ENCODE assay signal across 1 cellular context in genomic region chr17:82318169-82318498, GRCh38.
TF ChIP-seq lines count a peak whose summit lies in the region.

No MANE protein-coding gene starts in this region.

TF ChIP-seq in HepG2, 621 proteins besides CTCF, POLR2A, EP300 and RAD21 (continued from another document and continues in another):
- TF ChIP-seq HMGXB4 (CRISPR knock-in tag; IDR thresholded peaks at IDR 0.05; ENCODE audit: borderline replicate concordance in 1 of 2, low read depth in 1 of 2) (no peak), MEF2D (CRISPR knock-in tag; IDR thresholded peaks at IDR 0.05) (no peak), ZNF501 (CRISPR knock-in tag; IDR thresholded peaks at IDR 0.05) (no peak), ATF3 (CRISPR knock-in tag; IDR thresholded peaks at IDR 0.05) (no peak), NPAS2 (CRISPR knock-in tag; IDR thresholded peaks at IDR 0.05; ENCODE audit: borderline replicate concordance) (no peak), KMT2A (CRISPR knock-in tag; IDR thresholded peaks at IDR 0.05) (no peak), PBX2 (CRISPR knock-in tag; IDR thresholded peaks at IDR 0.05) (no peak), EEA1 (CRISPR knock-in tag; IDR thresholded peaks at IDR 0.05; ENCODE audit: borderline replicate concordance) (0 out of 2 replicates have a peak, but pooled peaks have one; percentile 41), TOE1 (CRISPR knock-in tag; IDR thresholded peaks at IDR 0.05) (no peak), ZNF598 (CRISPR knock-in tag; IDR thresholded peaks at IDR 0.05; ENCODE audit: borderline replicate concordance) (no peak), NCOA2 (CRISPR knock-in tag; IDR thresholded peaks at IDR 0.05) (no peak), HMGA1 (CRISPR knock-in tag; conservative IDR thresholded peaks at IDR 0.05) (no peak), ATF7-NPFF (CRISPR knock-in tag; IDR thresholded peaks at IDR 0.05; ENCODE audit: low read depth) (0 out of 2 replicates have a peak, but pooled peaks have one; percentile 12), LBX2 (CRISPR knock-in tag; IDR thresholded peaks at IDR 0.05; ENCODE audit: borderline replicate concordance) (no peak; the same call in 1 of the 2 replicates), CBX2 (IDR thresholded peaks at IDR 0.05; ENCODE audit: low read depth, low read length) (no peak), CBX2 (CRISPR knock-in tag; IDR thresholded peaks at IDR 0.05; ENCODE audit: low read depth) (no peak), THAP7 (CRISPR knock-in tag; IDR thresholded peaks at IDR 0.05) (no peak), ZNF24 (IDR thresholded peaks at IDR 0.05) (no peak), ZBTB49 (CRISPR knock-in tag; IDR thresholded peaks at IDR 0.05; ENCODE audit: borderline replicate concordance) (no peak), ZBTB38 (CRISPR knock-in tag; IDR thresholded peaks at IDR 0.05) (no peak), IRX3 (CRISPR knock-in tag; IDR thresholded peaks at IDR 0.05; ENCODE audit: borderline replicate concordance, low read depth) (no peak), ELF1 (CRISPR knock-in tag; IDR thresholded peaks at IDR 0.05) (no peak), BHLHE40 (IDR thresholded peaks at IDR 0.05; ENCODE audit: low read length) (no peak), ZNF138 (CRISPR knock-in tag; IDR thresholded peaks at IDR 0.05; ENCODE audit: low read depth) (no peak), SIN3A (IDR thresholded peaks at IDR 0.05; ENCODE audit: borderline replicate concordance, low read depth, low read length) (no peak), NFE2L1 (CRISPR knock-in tag; IDR thresholded peaks at IDR 0.05; ENCODE audit: borderline replicate concordance) (no peak), ZNF552 (CRISPR knock-in tag; IDR thresholded peaks at IDR 0.05; ENCODE audit: borderline replicate concordance) (no peak), ZNF468 (CRISPR knock-in tag; IDR thresholded peaks at IDR 0.05) (peak; percentile 72; the same call in 1 of the 2 replicates), ZNF878 (CRISPR knock-in tag; IDR thresholded peaks at IDR 0.05) (no peak), NFIC (IDR thresholded peaks at IDR 0.05; ENCODE audit: low read length) (no peak), ZSCAN21 (CRISPR knock-in tag; IDR thresholded peaks at IDR 0.05; ENCODE audit: borderline replicate concordance) (peak; percentile 69; the same call in 1 of the 2 replicates), ZSCAN20 (CRISPR knock-in tag; IDR thresholded peaks at IDR 0.05; ENCODE audit: borderline replicate concordance) (no peak), ZNF30 (CRISPR knock-in tag; IDR thresholded peaks at IDR 0.05) (0 out of 2 replicates have a peak, but pooled peaks have one; percentile 51), NFRKB (IDR thresholded peaks at IDR 0.05) (no peak), ZNF256 (CRISPR knock-in tag; conservative IDR thresholded peaks at IDR 0.05) (no peak), JUNB (CRISPR knock-in tag; IDR thresholded peaks at IDR 0.05; ENCODE audit: borderline replicate concordance) (no peak), ZNF180 (CRISPR knock-in tag; IDR thresholded peaks at IDR 0.05; ENCODE audit: borderline replicate concordance, low read depth) (no peak), DMTF1 (CRISPR knock-in tag; IDR thresholded peaks at IDR 0.05) (no peak), HOXA3 (CRISPR knock-in tag; IDR thresholded peaks at IDR 0.05) (no peak), TMF1 (CRISPR knock-in tag; IDR thresholded peaks at IDR 0.05; ENCODE audit: low read depth) (no peak), SAP130 (CRISPR knock-in tag; IDR thresholded peaks at IDR 0.05; ENCODE audit: low read depth) (no peak), MYC (CRISPR knock-in tag; IDR thresholded peaks at IDR 0.05; ENCODE audit: borderline replicate concordance) (no peak), MXD1 (CRISPR knock-in tag; IDR thresholded peaks at IDR 0.05) (no peak), ZNF782 (CRISPR knock-in tag; IDR thresholded peaks at IDR 0.05; ENCODE audit: borderline replicate concordance) (no peak), ZBTB44 (CRISPR knock-in tag; IDR thresholded peaks at IDR 0.05) (no peak), PRDM10 (CRISPR knock-in tag; IDR thresholded peaks at IDR 0.05; ENCODE audit: low read depth) (no peak), ZNF777 (CRISPR knock-in tag; IDR thresholded peaks at IDR 0.05) (no peak), PCBP1 (IDR thresholded peaks at IDR 0.05; ENCODE audit: borderline replicate concordance, low read depth, low read length) (no peak), ZBTB33 (CRISPR knock-in tag; IDR thresholded peaks at IDR 0.05) (peak; percentile 71)
